In the genomic region with DNA sequence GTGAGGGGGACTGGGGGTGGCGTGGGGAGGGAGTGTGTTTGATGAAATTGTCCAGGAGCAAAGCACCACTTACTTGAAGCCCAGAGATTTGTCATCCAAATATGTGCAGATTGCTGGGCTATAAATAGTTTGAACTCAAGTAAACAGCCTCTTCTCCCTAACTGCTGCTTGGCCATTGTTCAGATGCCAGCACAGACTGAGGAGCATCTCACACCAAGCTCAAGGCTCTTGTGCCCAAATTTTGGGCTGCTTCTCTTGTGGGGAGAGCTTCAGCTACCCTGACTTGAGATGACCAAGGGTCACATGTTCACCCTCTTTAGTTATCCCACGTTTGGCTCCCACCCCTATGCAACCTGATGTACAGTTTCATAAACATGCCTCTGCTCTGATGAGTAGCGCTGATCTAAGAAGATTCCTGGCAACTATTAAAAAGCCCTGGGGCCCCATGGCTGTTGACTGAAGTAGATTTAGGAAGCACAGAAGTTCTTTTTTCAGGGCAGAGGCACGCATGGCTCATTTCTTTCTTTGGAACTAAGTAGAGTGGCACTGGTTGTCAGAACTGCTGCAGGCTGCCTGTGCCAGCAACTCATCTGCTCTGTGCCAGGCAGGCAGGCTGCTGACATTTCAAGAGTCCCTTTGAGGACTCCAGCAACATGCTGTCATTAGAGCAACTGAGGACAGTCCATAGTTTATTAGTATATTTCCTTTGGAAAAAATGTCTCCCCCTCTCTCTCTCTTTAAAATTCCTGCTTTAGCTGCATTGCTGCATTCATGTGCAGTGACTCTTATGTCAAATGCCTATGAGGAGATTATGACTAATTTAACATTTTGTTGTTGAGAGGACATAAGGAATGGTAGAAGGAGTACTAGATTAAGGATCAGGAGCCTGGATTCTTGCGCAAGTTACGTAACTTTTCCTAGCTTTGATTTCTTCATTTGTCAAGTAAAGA, we compare ENCODE assay signal across 8 cellular contexts. TPM values are rescaled to one million over a fixed set of nuclear protein-coding genes. Genes with fewer than 3 reads are reported as not detected.
DNase-seq lines count a peak whose midpoint lies in the region; ATAC-seq, FAIRE-seq and TF ChIP-seq lines count a peak whose summit lies in the region.

No MANE protein-coding gene starts in this region.

- intact Hi-C loops in psoas muscle (cut with DNase I), result loop anchor here in 1 of 2 donors (1.0 to 5.0 kb wide), 2 partner anchors 21 to 41 kb away; no protein-coding TSS in a partner anchor

- ATAC-seq in SK-N-SH treated with all-trans-retinoic acid at 6 μM for 48 hours (peak; percentile 84), psoas muscle (peak; percentile 85 to 92 (median 88)), GM21526 (IDR thresholded peaks at IDR 0.05; ENCODE audit: low FRiP score, unreplicated experiment) (no peak), HG02870 (IDR thresholded peaks at IDR 0.05; ENCODE audit: unreplicated experiment) (no peak)

- TF ChIP-seq CTCF in psoas muscle (IDR thresholded peaks at IDR 0.05), result no peak

- WGBS in psoas muscle, 3 donors, result 20 to 26% (median 25%) methylated on average over 6 of the region's 6 CpGs

- peaks cover 50% of the 10 kb centered on the region for H3K4me1 ChIP-seq in psoas muscle

- peak overlapping the region; percentile 96 for H3K27ac ChIP-seq in psoas muscle

- peak overlapping the region; percentile 37 for H3K4me3 ChIP-seq in psoas muscle

- H3K9me3 ChIP-seq in psoas muscle, result no peaks in the 10 kb centered on the region

- no peaks in the 10 kb centered on the region for H3K27me3 ChIP-seq in psoas muscle (ENCODE audit: insufficient read depth in 3 of 3, low read length in 2 of 3)

- FAIRE-seq in GM12892 (lab: Jason Lieb, UNC), result no peak

- no peaks in the 10 kb centered on the region for H3K36me3 ChIP-seq in psoas muscle (ENCODE audit: insufficient read depth in 1 of 2, low read depth in 1 of 2)

- no peak for TF ChIP-seq POLR2A in GM12892 (IDR thresholded peaks at IDR 0.05; ENCODE audit: low read depth, low read length)

- DNase-seq in DMS 273 treated with DMSO at 0.1 percent for 48 hours (lab: John Stamatoyannopoulos, UW) (peak; percentile 56), globus pallidus (ENCODE audit: low spot score) (peak; percentile 87), psoas muscle (peak; percentile 44 to 85), GM12892 (ENCODE audit: insufficient read length) (no peak), COLO668 (lab: John Stamatoyannopoulos, UW; ENCODE audit: unreplicated experiment) (no peak)

TF ChIP-seq in SK-N-SH treated with all-trans-retinoic acid at 6 μM for 48 hours, 23 proteins besides CTCF, POLR2A, EP300 and RAD21:
- TF ChIP-seq ISL1 (CRISPR knock-in tag; IDR thresholded peaks at IDR 0.05) (peak; percentile 64), ARNTL (CRISPR knock-in tag; IDR thresholded peaks at IDR 0.05; ENCODE audit: borderline replicate concordance, low read depth) (no peak), BACH2 (CRISPR knock-in tag; IDR thresholded peaks at IDR 0.05; ENCODE audit: borderline replicate concordance) (no peak)
- TF ChIP-seq, protein P1, sequence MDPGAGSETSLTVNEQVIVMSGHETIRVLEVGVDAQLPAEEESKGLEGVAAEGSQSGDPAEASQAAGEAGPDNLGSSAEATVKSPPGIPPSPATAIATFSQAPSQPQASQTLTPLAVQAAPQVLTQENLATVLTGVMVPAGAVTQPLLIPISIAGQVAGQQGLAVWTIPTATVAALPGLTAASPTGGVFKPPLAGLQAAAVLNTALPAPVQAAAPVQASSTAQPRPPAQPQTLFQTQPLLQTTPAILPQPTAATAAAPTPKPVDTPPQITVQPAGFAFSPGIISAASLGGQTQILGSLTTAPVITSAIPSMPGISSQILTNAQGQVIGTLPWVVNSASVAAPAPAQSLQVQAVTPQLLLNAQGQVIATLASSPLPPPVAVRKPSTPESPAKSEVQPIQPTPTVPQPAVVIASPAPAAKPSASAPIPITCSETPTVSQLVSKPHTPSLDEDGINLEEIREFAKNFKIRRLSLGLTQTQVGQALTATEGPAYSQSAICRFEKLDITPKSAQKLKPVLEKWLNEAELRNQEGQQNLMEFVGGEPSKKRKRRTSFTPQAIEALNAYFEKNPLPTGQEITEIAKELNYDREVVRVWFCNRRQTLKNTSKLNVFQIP (CRISPR knock-in tag; IDR thresholded peaks at IDR 0.05; ENCODE audit: borderline replicate concordance, low read depth), result no peak

RNA-seq across cellular contexts. Expression of a gene that starts 9.6 kb away (rescaled TPM):
- 100 to 1,000 TPM in 2 of 4 donors, 10 to 100 TPM in 2; 35.2 to 110 (median 88.3) TPM for total RNA-seq in psoas muscle
- 100 to 1,000 TPM in 2 of 3 donors, 10 to 100 TPM in 1; 33.5 to 134 (median 108) TPM for polyA plus RNA-seq in psoas muscle
- 29.0 TPM for polyA plus RNA-seq in GM12892 (2012; ENCODE audit: missing spikeins)

RNA-seq across cellular contexts. Expression of a gene that starts 51.0 kb away (rescaled TPM):
- 100 to 1,000 TPM in 2 of 4 donors, 10 to 100 TPM in 2; 89.5 to 104 (median 97.8) TPM for total RNA-seq in psoas muscle
- 10 to 100 TPM; 35.6 to 89.2 (median 36.3) TPM for polyA plus RNA-seq in psoas muscle
- polyA plus RNA-seq in GM12892 (2012; ENCODE audit: missing spikeins), result 27.9 TPM

Comparison
In these comparisons a context has a peak if more than half of its experiments do, and no peak if none do; other contexts are left out.
1. DNase-seq: peak in DMS 273 treated with DMSO at 0.1 percent for 48 hours (single experiment), globus pallidus (single experiment) and psoas muscle (2 of 2); none in GM12892 (single experiment) and COLO668 (single experiment).
2. ATAC-seq: peak in SK-N-SH treated with all-trans-retinoic acid at 6 μM for 48 hours (single experiment) and psoas muscle (4 of 4); none in GM21526 (single experiment) and HG02870 (single experiment).